2 cellular contexts compared by ENCODE assay signal in the genomic region with DNA sequence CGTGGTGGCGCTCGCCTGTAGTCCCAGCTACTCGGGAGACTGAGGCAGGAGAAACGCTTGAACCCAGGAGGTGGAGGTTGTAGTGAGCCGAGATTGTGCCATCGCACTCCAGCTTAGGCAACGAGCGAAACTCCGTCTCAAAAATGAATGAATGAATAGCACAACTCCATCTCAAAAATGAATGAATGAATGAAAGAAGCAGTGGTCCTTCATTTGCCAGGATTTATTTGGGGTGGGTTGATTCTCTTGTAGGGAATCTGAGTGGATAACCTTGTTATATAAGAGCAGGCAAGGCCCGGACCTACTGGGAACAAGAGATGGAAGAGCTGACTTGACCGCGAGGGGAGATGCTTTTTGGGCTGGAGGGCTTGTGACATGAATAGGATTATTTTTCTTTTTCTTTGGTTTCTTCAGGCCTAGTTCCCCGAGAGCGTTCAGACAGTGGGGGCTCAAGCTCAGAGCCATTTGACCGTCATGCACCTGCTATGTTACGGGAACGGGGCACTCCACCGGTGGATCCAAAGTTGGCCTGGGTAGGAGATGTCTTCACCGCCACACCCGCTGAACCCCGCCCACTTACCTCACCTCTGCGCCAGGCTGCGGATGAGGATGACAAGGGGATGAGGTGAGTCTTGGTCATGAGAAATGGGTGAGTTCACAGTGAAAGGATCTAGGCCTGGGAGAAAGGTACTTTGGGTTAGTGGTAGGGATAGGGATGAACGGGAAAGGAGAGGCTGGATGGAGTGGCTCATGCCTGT.
TF ChIP-seq lines count a peak whose summit lies in the region.

No MANE protein-coding gene starts in this region.

TF ChIP-seq in SK-N-SH, 30 proteins besides CTCF, POLR2A, EP300 and RAD21 (continued from another document):
- TF ChIP-seq, protein P1, sequence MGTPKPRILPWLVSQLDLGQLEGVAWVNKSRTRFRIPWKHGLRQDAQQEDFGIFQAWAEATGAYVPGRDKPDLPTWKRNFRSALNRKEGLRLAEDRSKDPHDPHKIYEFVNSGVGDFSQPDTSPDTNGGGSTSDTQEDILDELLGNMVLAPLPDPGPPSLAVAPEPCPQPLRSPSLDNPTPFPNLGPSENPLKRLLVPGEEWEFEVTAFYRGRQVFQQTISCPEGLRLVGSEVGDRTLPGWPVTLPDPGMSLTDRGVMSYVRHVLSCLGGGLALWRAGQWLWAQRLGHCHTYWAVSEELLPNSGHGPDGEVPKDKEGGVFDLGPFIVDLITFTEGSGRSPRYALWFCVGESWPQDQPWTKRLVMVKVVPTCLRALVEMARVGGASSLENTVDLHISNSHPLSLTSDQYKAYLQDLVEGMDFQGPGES (IDR thresholded peaks at IDR 0.05; ENCODE audit: low read depth, low read length): no peak
- TF ChIP-seq RCOR1 (IDR thresholded peaks at IDR 0.05; ENCODE audit: low read length) (no peak), ELF1 (IDR thresholded peaks at IDR 0.05) (no peak), NRF1 (IDR thresholded peaks at IDR 0.05; ENCODE audit: low read depth, low read length) (no peak), MEF2A (IDR thresholded peaks at IDR 0.05; ENCODE audit: borderline replicate concordance, low read depth) (no peak), FOXJ3 (CRISPR knock-in tag; IDR thresholded peaks at IDR 0.05) (no peak), GATA2 (CRISPR knock-in tag; IDR thresholded peaks at IDR 0.05) (no peak)

TF ChIP-seq in SK-N-SH treated with all-trans-retinoic acid at 6 μM for 48 hours, 23 proteins besides CTCF, POLR2A, EP300 and RAD21 (continued from another document):
- TF ChIP-seq, protein P2, sequence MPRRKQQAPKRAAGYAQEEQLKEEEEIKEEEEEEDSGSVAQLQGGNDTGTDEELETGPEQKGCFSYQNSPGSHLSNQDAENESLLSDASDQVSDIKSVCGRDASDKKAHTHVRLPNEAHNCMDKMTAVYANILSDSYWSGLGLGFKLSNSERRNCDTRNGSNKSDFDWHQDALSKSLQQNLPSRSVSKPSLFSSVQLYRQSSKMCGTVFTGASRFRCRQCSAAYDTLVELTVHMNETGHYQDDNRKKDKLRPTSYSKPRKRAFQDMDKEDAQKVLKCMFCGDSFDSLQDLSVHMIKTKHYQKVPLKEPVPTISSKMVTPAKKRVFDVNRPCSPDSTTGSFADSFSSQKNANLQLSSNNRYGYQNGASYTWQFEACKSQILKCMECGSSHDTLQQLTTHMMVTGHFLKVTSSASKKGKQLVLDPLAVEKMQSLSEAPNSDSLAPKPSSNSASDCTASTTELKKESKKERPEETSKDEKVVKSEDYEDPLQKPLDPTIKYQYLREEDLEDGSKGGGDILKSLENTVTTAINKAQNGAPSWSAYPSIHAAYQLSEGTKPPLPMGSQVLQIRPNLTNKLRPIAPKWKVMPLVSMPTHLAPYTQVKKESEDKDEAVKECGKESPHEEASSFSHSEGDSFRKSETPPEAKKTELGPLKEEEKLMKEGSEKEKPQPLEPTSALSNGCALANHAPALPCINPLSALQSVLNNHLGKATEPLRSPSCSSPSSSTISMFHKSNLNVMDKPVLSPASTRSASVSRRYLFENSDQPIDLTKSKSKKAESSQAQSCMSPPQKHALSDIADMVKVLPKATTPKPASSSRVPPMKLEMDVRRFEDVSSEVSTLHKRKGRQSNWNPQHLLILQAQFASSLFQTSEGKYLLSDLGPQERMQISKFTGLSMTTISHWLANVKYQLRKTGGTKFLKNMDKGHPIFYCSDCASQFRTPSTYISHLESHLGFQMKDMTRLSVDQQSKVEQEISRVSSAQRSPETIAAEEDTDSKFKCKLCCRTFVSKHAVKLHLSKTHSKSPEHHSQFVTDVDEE (CRISPR knock-in tag; IDR thresholded peaks at IDR 0.05): no peak
- TF ChIP-seq, protein P3, sequence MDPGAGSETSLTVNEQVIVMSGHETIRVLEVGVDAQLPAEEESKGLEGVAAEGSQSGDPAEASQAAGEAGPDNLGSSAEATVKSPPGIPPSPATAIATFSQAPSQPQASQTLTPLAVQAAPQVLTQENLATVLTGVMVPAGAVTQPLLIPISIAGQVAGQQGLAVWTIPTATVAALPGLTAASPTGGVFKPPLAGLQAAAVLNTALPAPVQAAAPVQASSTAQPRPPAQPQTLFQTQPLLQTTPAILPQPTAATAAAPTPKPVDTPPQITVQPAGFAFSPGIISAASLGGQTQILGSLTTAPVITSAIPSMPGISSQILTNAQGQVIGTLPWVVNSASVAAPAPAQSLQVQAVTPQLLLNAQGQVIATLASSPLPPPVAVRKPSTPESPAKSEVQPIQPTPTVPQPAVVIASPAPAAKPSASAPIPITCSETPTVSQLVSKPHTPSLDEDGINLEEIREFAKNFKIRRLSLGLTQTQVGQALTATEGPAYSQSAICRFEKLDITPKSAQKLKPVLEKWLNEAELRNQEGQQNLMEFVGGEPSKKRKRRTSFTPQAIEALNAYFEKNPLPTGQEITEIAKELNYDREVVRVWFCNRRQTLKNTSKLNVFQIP (CRISPR knock-in tag; IDR thresholded peaks at IDR 0.05; ENCODE audit: borderline replicate concordance, low read depth): no peak
- TF ChIP-seq, protein P4, sequence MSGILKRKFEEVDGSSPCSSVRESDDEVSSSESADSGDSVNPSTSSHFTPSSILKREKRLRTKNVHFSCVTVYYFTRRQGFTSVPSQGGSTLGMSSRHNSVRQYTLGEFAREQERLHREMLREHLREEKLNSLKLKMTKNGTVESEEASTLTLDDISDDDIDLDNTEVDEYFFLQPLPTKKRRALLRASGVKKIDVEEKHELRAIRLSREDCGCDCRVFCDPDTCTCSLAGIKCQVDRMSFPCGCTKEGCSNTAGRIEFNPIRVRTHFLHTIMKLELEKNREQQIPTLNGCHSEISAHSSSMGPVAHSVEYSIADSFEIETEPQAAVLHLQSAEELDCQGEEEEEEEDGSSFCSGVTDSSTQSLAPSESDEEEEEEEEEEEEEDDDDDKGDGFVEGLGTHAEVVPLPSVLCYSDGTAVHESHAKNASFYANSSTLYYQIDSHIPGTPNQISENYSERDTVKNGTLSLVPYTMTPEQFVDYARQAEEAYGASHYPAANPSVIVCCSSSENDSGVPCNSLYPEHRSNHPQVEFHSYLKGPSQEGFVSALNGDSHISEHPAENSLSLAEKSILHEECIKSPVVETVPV (CRISPR knock-in tag; IDR thresholded peaks at IDR 0.05): no peak
- TF ChIP-seq BACH2 (CRISPR knock-in tag; IDR thresholded peaks at IDR 0.05; ENCODE audit: borderline replicate concordance) (no peak), SNAI2 (CRISPR knock-in tag; IDR thresholded peaks at IDR 0.05) (no peak), ZC3H10 (CRISPR knock-in tag; IDR thresholded peaks at IDR 0.05) (no peak)
